In genomic region chr5:73135429-73136276, GRCh38 we compare ENCODE assay signal across 9 cellular contexts.
DNase-seq lines count a peak whose midpoint lies in the region; ATAC-seq and TF ChIP-seq lines count a peak whose summit lies in the region.
"Had no signal": no experiment of that assay in that cellular context is flagged by ENCODE, and none has a peak within 500 bp of the region (broad histone marks: within the 10 kb centered on the region; RNA-seq: fewer than 3 reads in every experiment).

No MANE protein-coding gene starts in this region.

- DNase-seq in AG09319 (ENCODE audit: extremely low read depth, low read depth), result peak; percentile 5
- no peak for DNase-seq in RWPE2 (ENCODE audit: low spot score)
- DNase-seq in iris pigment epithelial cell (ENCODE audit: low read depth), result peak; percentile 54
- no peak for DNase-seq in activated naive CD4-positive, alpha-beta T cell (lab: John Stamatoyannopoulos, UW)
- DNase-seq: T1000 had no signal

- no peaks in the 10 kb centered on the region for H3K27me3 ChIP-seq in RWPE2 (ENCODE audit: insufficient read depth, poor library complexity, severe bottlenecking)

- ATAC-seq in GM19468 (IDR thresholded peaks at IDR 0.05; ENCODE audit: extremely low read depth, unreplicated experiment) (peak; percentile 32), RWPE2 (ENCODE audit: low read depth) (peak; percentile 71), GM18498 (IDR thresholded peaks at IDR 0.05; ENCODE audit: unreplicated experiment) (no peak), GM21360 (IDR thresholded peaks at IDR 0.05; ENCODE audit: unreplicated experiment) (no peak), HG03025 (IDR thresholded peaks at IDR 0.05; ENCODE audit: low FRiP score, unreplicated experiment) (no peak)

- H3K9me3 ChIP-seq in RWPE2 (ENCODE audit: severe bottlenecking), result no peaks in the 10 kb centered on the region

- H3K27ac ChIP-seq in RWPE2 (ENCODE audit: poor library complexity, severe bottlenecking), result no peak overlapping the region

- H3K4me1 ChIP-seq in RWPE2 (ENCODE audit: insufficient read depth, poor library complexity, severe bottlenecking), result no peaks in the 10 kb centered on the region

- TF ChIP-seq CTCF in AG09319 (IDR thresholded peaks at IDR 0.05; ENCODE audit: low read depth, low read length), result peak; percentile 54
- TF ChIP-seq CTCF in RWPE2 (IDR thresholded peaks at IDR 0.05; ENCODE audit: poor library complexity, severe bottlenecking), result peak; percentile 71

- no peaks in the 10 kb centered on the region for H3K36me3 ChIP-seq in RWPE2 (ENCODE audit: low read depth)

- H3K4me3 ChIP-seq in RWPE2 (ENCODE audit: severe bottlenecking), result no peak overlapping the region

Comparison
In these comparisons a context has a peak if more than half of its experiments do, and no peak if none do; other contexts are left out.
1. DNase-seq: peak in AG09319 (single experiment) and iris pigment epithelial cell (single experiment); none in RWPE2 (single experiment) and activated naive CD4-positive, alpha-beta T cell (0 of 4).
2. ATAC-seq: peak in GM19468 (single experiment) and RWPE2 (single experiment); none in GM18498 (single experiment), GM21360 (single experiment) and HG03025 (single experiment).